ENCODE assay signal across 2 cellular contexts in the genomic region with DNA sequence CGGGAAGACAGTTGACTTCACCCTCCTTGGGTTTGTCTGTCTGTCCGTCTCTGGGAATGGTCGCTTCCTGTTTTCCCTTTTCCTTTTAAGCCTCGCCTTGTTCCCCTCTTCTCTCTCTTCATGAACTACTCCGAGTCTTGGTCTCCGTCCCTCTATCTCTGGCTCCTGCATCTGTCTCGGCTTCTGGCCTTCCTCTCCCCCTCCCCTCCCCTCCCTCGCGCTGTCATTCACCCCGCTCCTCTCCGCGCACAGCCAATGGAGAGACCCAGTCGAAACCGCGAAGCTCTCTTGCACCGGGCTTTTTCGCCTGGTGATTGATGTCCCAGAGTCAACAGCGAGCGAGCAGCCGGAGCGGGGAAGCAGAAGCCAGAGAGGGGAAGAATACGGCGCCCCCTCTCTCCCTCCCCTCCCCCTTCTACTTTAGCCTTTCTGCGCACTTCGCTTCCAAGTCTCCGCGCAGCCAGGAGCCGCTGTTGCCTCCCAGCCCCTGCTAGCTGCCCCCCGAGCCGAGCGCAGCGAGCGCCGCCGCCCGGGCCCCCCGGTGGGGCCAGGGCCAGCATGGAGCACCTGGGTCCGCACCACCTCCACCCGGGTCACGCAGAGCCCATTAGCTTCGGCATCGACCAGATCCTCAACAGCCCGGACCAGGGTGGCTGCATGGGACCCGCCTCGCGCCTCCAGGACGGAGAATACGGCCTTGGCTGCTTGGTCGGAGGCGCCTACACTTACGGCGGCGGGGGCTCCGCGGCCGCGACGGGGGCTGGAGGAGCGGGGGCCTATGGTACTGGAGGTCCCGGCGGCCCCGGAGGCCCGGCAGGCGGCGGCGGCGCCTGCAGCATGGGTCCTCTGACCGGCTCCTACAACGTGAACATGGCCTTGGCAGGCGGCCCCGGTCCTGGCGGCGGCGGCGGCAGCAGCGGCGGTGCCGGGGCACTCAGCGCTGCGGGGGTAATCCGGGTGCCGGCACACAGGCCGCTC.
TF ChIP-seq lines count a peak whose summit lies in the region.

Gene TLX1 (plus strand): TSS at position 317 of the 978 bp plus-strand sequence. CDS start 242 bp downstream, at position 559.

TF ChIP-seq in IMR-90, 13 proteins besides CTCF, POLR2A, EP300 and RAD21:
- TF ChIP-seq MAZ (IDR thresholded peaks at IDR 0.05; ENCODE audit: borderline replicate concordance, low read depth, low read length) (no peak), NFE2L2 (IDR thresholded peaks at IDR 0.05; ENCODE audit: low read depth, low read length) (no peak), USF2 (IDR thresholded peaks at IDR 0.05; ENCODE audit: low read depth, low read length) (no peak), CHD1 (IDR thresholded peaks at IDR 0.05; ENCODE audit: low read depth, low read length) (no peak), MXI1 (IDR thresholded peaks at IDR 0.05; ENCODE audit: borderline replicate concordance, low read depth, low read length) (no peak), FOS (IDR thresholded peaks at IDR 0.05; ENCODE audit: low read depth, low read length) (no peak), RFX5 (IDR thresholded peaks at IDR 0.05; ENCODE audit: low read depth, low read length) (no peak), RCOR1 (IDR thresholded peaks at IDR 0.05; ENCODE audit: insufficient replicate concordance, low read length) (no peak), SMC3 (IDR thresholded peaks at IDR 0.05; ENCODE audit: low read depth, low read length) (no peak)
- TF ChIP-seq, protein P1, sequence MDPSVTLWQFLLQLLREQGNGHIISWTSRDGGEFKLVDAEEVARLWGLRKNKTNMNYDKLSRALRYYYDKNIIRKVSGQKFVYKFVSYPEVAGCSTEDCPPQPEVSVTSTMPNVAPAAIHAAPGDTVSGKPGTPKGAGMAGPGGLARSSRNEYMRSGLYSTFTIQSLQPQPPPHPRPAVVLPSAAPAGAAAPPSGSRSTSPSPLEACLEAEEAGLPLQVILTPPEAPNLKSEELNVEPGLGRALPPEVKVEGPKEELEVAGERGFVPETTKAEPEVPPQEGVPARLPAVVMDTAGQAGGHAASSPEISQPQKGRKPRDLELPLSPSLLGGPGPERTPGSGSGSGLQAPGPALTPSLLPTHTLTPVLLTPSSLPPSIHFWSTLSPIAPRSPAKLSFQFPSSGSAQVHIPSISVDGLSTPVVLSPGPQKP (IDR thresholded peaks at IDR 0.05; ENCODE audit: borderline replicate concordance, low read depth, low read length) = no peak

TF ChIP-seq in K562, 482 proteins besides CTCF, POLR2A, EP300 and RAD21 (continues in another document):
- TF ChIP-seq FOXA3 (CRISPR knock-in tag; conservative IDR thresholded peaks at IDR 0.05 in 1 of 2, IDR thresholded peaks at IDR 0.05 in 1 of 2) = peak in 1 of 2 experiments; percentile 76; a peak in 1 of 4 replicates
- no peak for TF ChIP-seq TBL1XR1 (IDR thresholded peaks at IDR 0.05; ENCODE audit: low read length in 2 of 2)
- TF ChIP-seq, protein P2, sequence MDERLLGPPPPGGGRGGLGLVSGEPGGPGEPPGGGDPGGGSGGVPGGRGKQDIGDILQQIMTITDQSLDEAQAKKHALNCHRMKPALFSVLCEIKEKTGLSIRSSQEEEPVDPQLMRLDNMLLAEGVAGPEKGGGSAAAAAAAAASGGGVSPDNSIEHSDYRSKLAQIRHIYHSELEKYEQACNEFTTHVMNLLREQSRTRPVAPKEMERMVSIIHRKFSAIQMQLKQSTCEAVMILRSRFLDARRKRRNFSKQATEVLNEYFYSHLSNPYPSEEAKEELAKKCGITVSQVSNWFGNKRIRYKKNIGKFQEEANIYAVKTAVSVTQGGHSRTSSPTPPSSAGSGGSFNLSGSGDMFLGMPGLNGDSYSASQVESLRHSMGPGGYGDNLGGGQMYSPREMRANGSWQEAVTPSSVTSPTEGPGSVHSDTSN (CRISPR knock-in tag; IDR thresholded peaks at IDR 0.05; ENCODE audit: low read depth) = no peak
- TF ChIP-seq, protein P2 (tag; conservative IDR thresholded peaks at IDR 0.05; ENCODE audit: low read depth) = peak; percentile 64
- peak; percentile 57 for TF ChIP-seq MEIS2 (IDR thresholded peaks at IDR 0.05; ENCODE audit: partially characterized antibody)
- TF ChIP-seq, protein P3, sequence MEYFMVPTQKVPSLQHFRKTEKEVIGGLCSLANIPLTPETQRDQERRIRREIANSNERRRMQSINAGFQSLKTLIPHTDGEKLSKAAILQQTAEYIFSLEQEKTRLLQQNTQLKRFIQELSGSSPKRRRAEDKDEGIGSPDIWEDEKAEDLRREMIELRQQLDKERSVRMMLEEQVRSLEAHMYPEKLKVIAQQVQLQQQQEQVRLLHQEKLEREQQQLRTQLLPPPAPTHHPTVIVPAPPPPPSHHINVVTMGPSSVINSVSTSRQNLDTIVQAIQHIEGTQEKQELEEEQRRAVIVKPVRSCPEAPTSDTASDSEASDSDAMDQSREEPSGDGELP (CRISPR knock-in tag; IDR thresholded peaks at IDR 0.05; ENCODE audit: borderline replicate concordance) = peak; percentile 71; the same call in 1 of the 2 replicates
- peak; percentile 69; the same call in 1 of the 2 replicates for TF ChIP-seq ZNF764 (CRISPR knock-in tag; IDR thresholded peaks at IDR 0.05; ENCODE audit: low read depth)
- no peak for TF ChIP-seq TOE1 (IDR thresholded peaks at IDR 0.05; ENCODE audit: borderline replicate concordance)
- TF ChIP-seq TOE1 (CRISPR knock-in tag; IDR thresholded peaks at IDR 0.05; ENCODE audit: borderline replicate concordance, low read depth) = no peak
- TF ChIP-seq CHD1 (IDR thresholded peaks at IDR 0.05; ENCODE audit: low read length) = peak; percentile 0
- TF ChIP-seq, protein P4, sequence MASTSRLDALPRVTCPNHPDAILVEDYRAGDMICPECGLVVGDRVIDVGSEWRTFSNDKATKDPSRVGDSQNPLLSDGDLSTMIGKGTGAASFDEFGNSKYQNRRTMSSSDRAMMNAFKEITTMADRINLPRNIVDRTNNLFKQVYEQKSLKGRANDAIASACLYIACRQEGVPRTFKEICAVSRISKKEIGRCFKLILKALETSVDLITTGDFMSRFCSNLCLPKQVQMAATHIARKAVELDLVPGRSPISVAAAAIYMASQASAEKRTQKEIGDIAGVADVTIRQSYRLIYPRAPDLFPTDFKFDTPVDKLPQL (IDR thresholded peaks at IDR 0.05; ENCODE audit: extremely low read depth, insufficient read length) = no peak
- TF ChIP-seq, protein P5, sequence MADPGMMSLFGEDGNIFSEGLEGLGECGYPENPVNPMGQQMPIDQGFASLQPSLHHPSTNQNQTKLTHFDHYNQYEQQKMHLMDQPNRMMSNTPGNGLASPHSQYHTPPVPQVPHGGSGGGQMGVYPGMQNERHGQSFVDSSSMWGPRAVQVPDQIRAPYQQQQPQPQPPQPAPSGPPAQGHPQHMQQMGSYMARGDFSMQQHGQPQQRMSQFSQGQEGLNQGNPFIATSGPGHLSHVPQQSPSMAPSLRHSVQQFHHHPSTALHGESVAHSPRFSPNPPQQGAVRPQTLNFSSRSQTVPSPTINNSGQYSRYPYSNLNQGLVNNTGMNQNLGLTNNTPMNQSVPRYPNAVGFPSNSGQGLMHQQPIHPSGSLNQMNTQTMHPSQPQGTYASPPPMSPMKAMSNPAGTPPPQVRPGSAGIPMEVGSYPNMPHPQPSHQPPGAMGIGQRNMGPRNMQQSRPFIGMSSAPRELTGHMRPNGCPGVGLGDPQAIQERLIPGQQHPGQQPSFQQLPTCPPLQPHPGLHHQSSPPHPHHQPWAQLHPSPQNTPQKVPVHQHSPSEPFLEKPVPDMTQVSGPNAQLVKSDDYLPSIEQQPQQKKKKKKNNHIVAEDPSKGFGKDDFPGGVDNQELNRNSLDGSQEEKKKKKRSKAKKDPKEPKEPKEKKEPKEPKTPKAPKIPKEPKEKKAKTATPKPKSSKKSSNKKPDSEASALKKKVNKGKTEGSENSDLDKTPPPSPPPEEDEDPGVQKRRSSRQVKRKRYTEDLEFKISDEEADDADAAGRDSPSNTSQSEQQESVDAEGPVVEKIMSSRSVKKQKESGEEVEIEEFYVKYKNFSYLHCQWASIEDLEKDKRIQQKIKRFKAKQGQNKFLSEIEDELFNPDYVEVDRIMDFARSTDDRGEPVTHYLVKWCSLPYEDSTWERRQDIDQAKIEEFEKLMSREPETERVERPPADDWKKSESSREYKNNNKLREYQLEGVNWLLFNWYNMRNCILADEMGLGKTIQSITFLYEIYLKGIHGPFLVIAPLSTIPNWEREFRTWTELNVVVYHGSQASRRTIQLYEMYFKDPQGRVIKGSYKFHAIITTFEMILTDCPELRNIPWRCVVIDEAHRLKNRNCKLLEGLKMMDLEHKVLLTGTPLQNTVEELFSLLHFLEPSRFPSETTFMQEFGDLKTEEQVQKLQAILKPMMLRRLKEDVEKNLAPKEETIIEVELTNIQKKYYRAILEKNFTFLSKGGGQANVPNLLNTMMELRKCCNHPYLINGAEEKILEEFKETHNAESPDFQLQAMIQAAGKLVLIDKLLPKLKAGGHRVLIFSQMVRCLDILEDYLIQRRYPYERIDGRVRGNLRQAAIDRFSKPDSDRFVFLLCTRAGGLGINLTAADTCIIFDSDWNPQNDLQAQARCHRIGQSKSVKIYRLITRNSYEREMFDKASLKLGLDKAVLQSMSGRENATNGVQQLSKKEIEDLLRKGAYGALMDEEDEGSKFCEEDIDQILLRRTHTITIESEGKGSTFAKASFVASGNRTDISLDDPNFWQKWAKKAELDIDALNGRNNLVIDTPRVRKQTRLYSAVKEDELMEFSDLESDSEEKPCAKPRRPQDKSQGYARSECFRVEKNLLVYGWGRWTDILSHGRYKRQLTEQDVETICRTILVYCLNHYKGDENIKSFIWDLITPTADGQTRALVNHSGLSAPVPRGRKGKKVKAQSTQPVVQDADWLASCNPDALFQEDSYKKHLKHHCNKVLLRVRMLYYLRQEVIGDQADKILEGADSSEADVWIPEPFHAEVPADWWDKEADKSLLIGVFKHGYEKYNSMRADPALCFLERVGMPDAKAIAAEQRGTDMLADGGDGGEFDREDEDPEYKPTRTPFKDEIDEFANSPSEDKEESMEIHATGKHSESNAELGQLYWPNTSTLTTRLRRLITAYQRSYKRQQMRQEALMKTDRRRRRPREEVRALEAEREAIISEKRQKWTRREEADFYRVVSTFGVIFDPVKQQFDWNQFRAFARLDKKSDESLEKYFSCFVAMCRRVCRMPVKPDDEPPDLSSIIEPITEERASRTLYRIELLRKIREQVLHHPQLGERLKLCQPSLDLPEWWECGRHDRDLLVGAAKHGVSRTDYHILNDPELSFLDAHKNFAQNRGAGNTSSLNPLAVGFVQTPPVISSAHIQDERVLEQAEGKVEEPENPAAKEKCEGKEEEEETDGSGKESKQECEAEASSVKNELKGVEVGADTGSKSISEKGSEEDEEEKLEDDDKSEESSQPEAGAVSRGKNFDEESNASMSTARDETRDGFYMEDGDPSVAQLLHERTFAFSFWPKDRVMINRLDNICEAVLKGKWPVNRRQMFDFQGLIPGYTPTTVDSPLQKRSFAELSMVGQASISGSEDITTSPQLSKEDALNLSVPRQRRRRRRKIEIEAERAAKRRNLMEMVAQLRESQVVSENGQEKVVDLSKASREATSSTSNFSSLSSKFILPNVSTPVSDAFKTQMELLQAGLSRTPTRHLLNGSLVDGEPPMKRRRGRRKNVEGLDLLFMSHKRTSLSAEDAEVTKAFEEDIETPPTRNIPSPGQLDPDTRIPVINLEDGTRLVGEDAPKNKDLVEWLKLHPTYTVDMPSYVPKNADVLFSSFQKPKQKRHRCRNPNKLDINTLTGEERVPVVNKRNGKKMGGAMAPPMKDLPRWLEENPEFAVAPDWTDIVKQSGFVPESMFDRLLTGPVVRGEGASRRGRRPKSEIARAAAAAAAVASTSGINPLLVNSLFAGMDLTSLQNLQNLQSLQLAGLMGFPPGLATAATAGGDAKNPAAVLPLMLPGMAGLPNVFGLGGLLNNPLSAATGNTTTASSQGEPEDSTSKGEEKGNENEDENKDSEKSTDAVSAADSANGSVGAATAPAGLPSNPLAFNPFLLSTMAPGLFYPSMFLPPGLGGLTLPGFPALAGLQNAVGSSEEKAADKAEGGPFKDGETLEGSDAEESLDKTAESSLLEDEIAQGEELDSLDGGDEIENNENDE (IDR thresholded peaks at IDR 0.05; ENCODE audit: low read depth, low read length) = peak; percentile 72
- no peak for TF ChIP-seq DDX20 (tag; IDR thresholded peaks at IDR 0.05; ENCODE audit: low read depth)
- TF ChIP-seq, protein P6, sequence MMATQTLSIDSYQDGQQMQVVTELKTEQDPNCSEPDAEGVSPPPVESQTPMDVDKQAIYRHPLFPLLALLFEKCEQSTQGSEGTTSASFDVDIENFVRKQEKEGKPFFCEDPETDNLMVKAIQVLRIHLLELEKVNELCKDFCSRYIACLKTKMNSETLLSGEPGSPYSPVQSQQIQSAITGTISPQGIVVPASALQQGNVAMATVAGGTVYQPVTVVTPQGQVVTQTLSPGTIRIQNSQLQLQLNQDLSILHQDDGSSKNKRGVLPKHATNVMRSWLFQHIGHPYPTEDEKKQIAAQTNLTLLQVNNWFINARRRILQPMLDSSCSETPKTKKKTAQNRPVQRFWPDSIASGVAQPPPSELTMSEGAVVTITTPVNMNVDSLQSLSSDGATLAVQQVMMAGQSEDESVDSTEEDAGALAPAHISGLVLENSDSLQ (IDR thresholded peaks at IDR 0.05) = peak; percentile 93
- TF ChIP-seq, protein P7, sequence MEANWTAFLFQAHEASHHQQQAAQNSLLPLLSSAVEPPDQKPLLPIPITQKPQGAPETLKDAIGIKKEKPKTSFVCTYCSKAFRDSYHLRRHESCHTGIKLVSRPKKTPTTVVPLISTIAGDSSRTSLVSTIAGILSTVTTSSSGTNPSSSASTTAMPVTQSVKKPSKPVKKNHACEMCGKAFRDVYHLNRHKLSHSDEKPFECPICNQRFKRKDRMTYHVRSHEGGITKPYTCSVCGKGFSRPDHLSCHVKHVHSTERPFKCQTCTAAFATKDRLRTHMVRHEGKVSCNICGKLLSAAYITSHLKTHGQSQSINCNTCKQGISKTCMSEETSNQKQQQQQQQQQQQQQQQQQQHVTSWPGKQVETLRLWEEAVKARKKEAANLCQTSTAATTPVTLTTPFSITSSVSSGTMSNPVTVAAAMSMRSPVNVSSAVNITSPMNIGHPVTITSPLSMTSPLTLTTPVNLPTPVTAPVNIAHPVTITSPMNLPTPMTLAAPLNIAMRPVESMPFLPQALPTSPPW (CRISPR knock-in tag; IDR thresholded peaks at IDR 0.05) = 0 out of 2 replicates have a peak, but pooled peaks have one; percentile 17
- TF ChIP-seq LCOR (CRISPR knock-in tag; IDR thresholded peaks at IDR 0.05) = 0 out of 2 replicates have a peak, but pooled peaks have one; percentile 31
- peak; percentile 35; the same call in 1 of the 2 replicates for TF ChIP-seq PHF8 (IDR thresholded peaks at IDR 0.05; ENCODE audit: borderline replicate concordance, low read length)
- TF ChIP-seq ZFX (CRISPR knock-in tag; IDR thresholded peaks at IDR 0.05) = peak; percentile 80
- 0 out of 4 replicates have a peak, but pooled peaks have one; percentile 10 to 16 for TF ChIP-seq NRF1 (conservative IDR thresholded peaks at IDR 0.05 in 1 of 2, IDR thresholded peaks at IDR 0.05 in 1 of 2)
